ENCODE assay signal across 9 cellular contexts in genomic region chr12:25155031-25155576, GRCh38. TPM values are rescaled to one million over a fixed set of nuclear protein-coding genes. Genes with fewer than 3 reads are reported as not detected.
DNase-seq lines count a peak whose midpoint lies in the region; ATAC-seq and TF ChIP-seq lines count a peak whose summit lies in the region.
"Had no signal": no experiment of that assay in that cellular context is flagged by ENCODE, and none has a peak within 500 bp of the region (broad histone marks: within the 10 kb centered on the region; RNA-seq: fewer than 3 reads in every experiment).

No MANE protein-coding gene starts in this region.

- ATAC-seq in GM19438 (IDR thresholded peaks at IDR 0.05; ENCODE audit: low read depth, unreplicated experiment) (peak; percentile 46), T-helper 17 cell (peak; percentile 69), GM18505 (IDR thresholded peaks at IDR 0.05; ENCODE audit: unreplicated experiment) (no peak)

- peaks cover 0 to 11% (median 2%) of the 10 kb centered on the region in 4 donors for H3K4me1 ChIP-seq in tibial artery

- no peak for TF ChIP-seq POLR2A in GM18505 (IDR thresholded peaks at IDR 0.05; ENCODE audit: borderline replicate concordance, extremely low read depth, insufficient read depth, insufficient read length)

- DNase-seq in DMS 273 (lab: John Stamatoyannopoulos, UW; ENCODE audit: unreplicated experiment) (peak; percentile 39), DMS 273 treated with DMSO at 0.1 percent for 48 hours (lab: John Stamatoyannopoulos, UW) (no peak), HuH-7.5 (ENCODE audit: low spot score) (peak; percentile 11), T-helper 17 cell (no peak), glomerular endothelial cell (ENCODE audit: extremely low read depth, low read depth, low spot score) (peak; percentile 12), tibial artery (no peak)

- intact Hi-C loops in tibial artery (cut with DNase I; ENCODE audit: low total_unique reads) = no loop called here

- H3K27ac ChIP-seq in tibial artery = no peak overlapping the region
- H3K27ac ChIP-seq: BLaER1 had no signal

- H3K36me3 Mint-ChIP-seq in T-helper 17 cell (ENCODE audit: low read depth) = no peaks in the 10 kb centered on the region

- no peaks in the 10 kb centered on the region for H3K36me3 ChIP-seq in tibial artery
- H3K36me3 ChIP-seq: BLaER1 had no signal

- H3K27me3 Mint-ChIP-seq in T-helper 17 cell = no peaks in the 10 kb centered on the region

- H3K4me3 ChIP-seq in tibial artery = no peak overlapping the region
- H3K4me3 ChIP-seq: BLaER1 had no signal

- H3K27me3 ChIP-seq in tibial artery = no peaks in the 10 kb centered on the region
- H3K27me3 ChIP-seq: BLaER1 had no signal

- no peak overlapping the region for H3K4me3 Mint-ChIP-seq in T-helper 17 cell

- H3K27ac Mint-ChIP-seq in T-helper 17 cell = peak overlapping the region; percentile 54

- H3K4me1 Mint-ChIP-seq in T-helper 17 cell = peaks cover 5% of the 10 kb centered on the region

- H3K9me3 ChIP-seq in T-helper 17 cell (ENCODE audit: control insufficient read depth, low read length, poor library complexity, severe bottlenecking) = no peaks in the 10 kb centered on the region
- no peaks in the 10 kb centered on the region for H3K9me3 ChIP-seq in tibial artery
- H3K9me3 ChIP-seq: BLaER1 had no signal

- TF ChIP-seq CTCF in tibial artery (IDR thresholded peaks at IDR 0.05) = peak; percentile 47 to 52

RNA-seq across cellular contexts. Expression of gene DNAI7, which starts 39.9 kb away (rescaled TPM):
- total RNA-seq in T-helper 17 cell = 1 to 10 TPM in 1 of 2 donors, under 1 TPM in 1; 0.72 to 1.1 TPM
- total RNA-seq in glomerular endothelial cell = not detected in 2 replicates

RNA-seq across cellular contexts. Expression of gene ETFRF1, which starts 39.9 kb away (rescaled TPM):
- total RNA-seq in T-helper 17 cell (10 to 100 TPM; 23.2 to 28.5 TPM), glomerular endothelial cell (17.0 TPM in 2 replicates)

Comparison
In these comparisons a context has a peak if more than half of its experiments do, and no peak if none do; other contexts are left out.
1. DNase-seq: peak in DMS 273 (single experiment), HuH-7.5 (single experiment) and glomerular endothelial cell (single experiment); none in DMS 273 treated with DMSO at 0.1 percent for 48 hours (single experiment), T-helper 17 cell (0 of 3) and tibial artery (0 of 2).